ENCODE assay signal across 14 cellular contexts in genomic region chr20:58630063-58630462, GRCh38. TPM values are rescaled to one million over a fixed set of nuclear protein-coding genes. Genes with fewer than 3 reads are reported as not detected.
A peak's percentile ranks its signal among the peaks of the same experiment; 100 is the strongest.
DNase-seq lines count a peak whose midpoint lies in the region; ATAC-seq, FAIRE-seq and TF ChIP-seq lines count a peak whose summit lies in the region.
"Had no signal": no experiment of that assay in that cellular context is flagged by ENCODE, and none has a peak within 500 bp of the region (broad histone marks: within the 10 kb centered on the region; RNA-seq: fewer than 3 reads in every experiment).

No MANE protein-coding gene starts in this region.

- peak overlapping the region; percentile 94 for H2AK5ac ChIP-seq in IMR-90 (ENCODE audit: low read depth, low read length)

- H3K9me3 Mint-ChIP-seq in astrocyte (ENCODE audit: unreplicated experiment) = peaks cover 3% of the 10 kb centered on the region
- H3K9me3 Mint-ChIP-seq in stimulated activated effector memory CD8-positive, alpha-beta T cell treated with anti-CD3 and anti-CD28 coated beads, Interleukin-12 subunit alpha, Interleukin-12 subunit beta, amount 100 ng/mL, for 72 hours = no peaks in the 10 kb centered on the region

- ATAC-seq in IMR-90 (ENCODE audit: low read depth) = peak; percentile 25; the same call in 1 of the 2 replicates
- ATAC-seq in stimulated activated effector memory CD8-positive, alpha-beta T cell treated with anti-CD3 and anti-CD28 coated beads, Interleukin-12 subunit alpha, Interleukin-12 subunit beta, amount 100 ng/mL, for 72 hours = no peak
- ATAC-seq: activated CD8-positive, alpha-beta T cell treated with anti-CD3 and anti-CD28 coated beads, Interleukin-2, amount 10 ng/mL, durations not matched to agents 7 days and 5 days had no signal

- H3K4me1 Mint-ChIP-seq in astrocyte (ENCODE audit: low read depth, unreplicated experiment) = peaks cover 26% of the 10 kb centered on the region
- H3K4me1 Mint-ChIP-seq in stimulated activated effector memory CD8-positive, alpha-beta T cell treated with anti-CD3 and anti-CD28 coated beads, Interleukin-12 subunit alpha, Interleukin-12 subunit beta, amount 100 ng/mL, for 72 hours = peaks cover 13% of the 10 kb centered on the region

- H3K9ac ChIP-seq in IMR-90 (ENCODE audit: low read depth, low read length) = no peak overlapping the region
- no peak overlapping the region for H3K9ac ChIP-seq in astrocyte (ENCODE audit: low read length)

- peak overlapping the region; percentile 65 for H2BK5ac ChIP-seq in IMR-90 (ENCODE audit: low read depth, low read length, poor library complexity, severe bottlenecking)

- TF ChIP-seq POLR2A in IMR-90 (IDR thresholded peaks at IDR 0.05; ENCODE audit: low read depth, low read length) = no peak

- no peaks in the 10 kb centered on the region for H3K79me2 ChIP-seq in astrocyte (ENCODE audit: insufficient read depth, low read length)

- peak overlapping the region; percentile 95; the same call in 2 of the 3 replicates for H2BK15ac ChIP-seq in IMR-90 (ENCODE audit: low read depth, low read length)

- BruUV-seq in IMR-90 (replicated peaks; lab: Mats Ljungman, UMichigan) = no TSS peak

- H3K4ac ChIP-seq in IMR-90 (ENCODE audit: low read depth, low read length) = peak overlapping the region; percentile 62

- FAIRE-seq in astrocyte (lab: Jason Lieb, UNC) = peak; percentile 71

- dilution Hi-C loops in IMR-90 (cut with HindIII; ENCODE audit: low sequenced_read_pairs, unreplicated experiment) = no loop called here

- peak overlapping the region; percentile 20 for H3K14ac ChIP-seq in IMR-90 (replicated peaks; ENCODE audit: low read depth, low read length)

- H3K27me3 Mint-ChIP-seq in astrocyte (ENCODE audit: low read depth, unreplicated experiment) = no peaks in the 10 kb centered on the region

- 0 out of 2 replicates have a peak overlapping the region, but pooled peaks have one; percentile 6 for H3K56ac ChIP-seq in IMR-90 (ENCODE audit: extremely low read depth, insufficient read depth, low read length)

- H3K27me3 ChIP-seq in IMR-90 (ENCODE audit: control insufficient read depth, insufficient read depth, low read length) (no peaks in the 10 kb centered on the region), astrocyte (ENCODE audit: insufficient read depth, low read length) (no peaks in the 10 kb centered on the region)
- H3K27me3 ChIP-seq: esophagus squamous epithelium, transverse colon had no signal

- peak overlapping the region; percentile 57; the same call in 1 of the 2 replicates for H3K18ac ChIP-seq in IMR-90 (ENCODE audit: low read depth, low read length)

- peaks cover 9% of the 10 kb centered on the region for H3K36me3 Mint-ChIP-seq in astrocyte (ENCODE audit: low read depth, unreplicated experiment)
- H3K36me3 Mint-ChIP-seq in stimulated activated effector memory CD8-positive, alpha-beta T cell treated with anti-CD3 and anti-CD28 coated beads, Interleukin-12 subunit alpha, Interleukin-12 subunit beta, amount 100 ng/mL, for 72 hours = no peaks in the 10 kb centered on the region

- H3K27ac ChIP-seq in IMR-90 (ENCODE audit: insufficient read depth, low read length) (no peak overlapping the region; the same call in 1 of the 2 replicates), astrocyte (ENCODE audit: low read depth, low read length) (peak overlapping the region; percentile 52), caudate nucleus (ENCODE audit: low read depth, low read length) (no peak overlapping the region)
- H3K27ac ChIP-seq: esophagus squamous epithelium, transverse colon had no signal

- H3K4me1 ChIP-seq in IMR-90 (ENCODE audit: control insufficient read depth, insufficient read depth, low read length) (peaks cover 16% of the 10 kb centered on the region), astrocyte (ENCODE audit: insufficient read depth, low read length) (peaks cover 17% of the 10 kb centered on the region)

- peak overlapping the region; percentile 14; the same call in 1 of the 2 replicates for H4K5ac ChIP-seq in IMR-90 (ENCODE audit: low read depth, low read length)

- in situ Hi-C loops in IMR-90 (cut with MboI; ENCODE audit: low sequenced_read_pairs) = no loop called here

- POLR2A ChIA-PET in IMR-90 (lab: Charles Lee; ENCODE audit: unreplicated experiment) (no interaction called here), HEK293T (lab: Yijun Ruan, JAX) (no interaction called here)

- H3K23ac ChIP-seq in IMR-90 (ENCODE audit: low read depth, low read length) = 0 out of 2 replicates have a peak overlapping the region, but pooled peaks have one; percentile 14

- H4K20me1 ChIP-seq in IMR-90 (ENCODE audit: insufficient read depth, low read length) (no peaks in the 10 kb centered on the region), astrocyte (ENCODE audit: insufficient read depth, low read length) (no peaks in the 10 kb centered on the region)

- no peaks in the 10 kb centered on the region; a peak in 1 of 4 replicates for H3K79me1 ChIP-seq in IMR-90 (ENCODE audit: low read depth in 1 of 2, low read length in 2 of 2)

- DNase-seq in AG08395 (ENCODE audit: low spot score) (peak; percentile 62), IMR-90 (peak; percentile 47), astrocyte (ENCODE audit: low read depth) (peak; percentile 67), iris pigment epithelial cell (ENCODE audit: low read depth) (peak; percentile 69), HEK293T (ENCODE audit: extremely low spot score) (no peak), caudate nucleus (lab: John Stamatoyannopoulos, UW) (no peak)
- no peak for DNase-seq in stimulated activated effector memory CD8-positive, alpha-beta T cell treated with anti-CD3 and anti-CD28 coated beads, Interleukin-12 subunit alpha, Interleukin-12 subunit beta, amount 100 ng/mL, for 72 hours (ENCODE audit: low spot score in 2 of 2)
- no peak for DNase-seq in activated naive CD4-positive, alpha-beta T cell treated with anti-CD3 and anti-CD28 coated beads, Interleukin-2, amount 50 U/mL, for 16 hours
- DNase-seq: activated CD8-positive, alpha-beta T cell treated with anti-CD3 and anti-CD28 coated beads, Interleukin-2, amount 10 ng/mL, durations not matched to agents 7 days and 5 days; activated gamma-delta T cell; DND-41; esophagus squamous epithelium; NCI-H345; transverse colon had no signal

- H3K4me3 Mint-ChIP-seq in astrocyte (ENCODE audit: unreplicated experiment) = no peak overlapping the region
- no peak overlapping the region for H3K4me3 Mint-ChIP-seq in stimulated activated effector memory CD8-positive, alpha-beta T cell treated with anti-CD3 and anti-CD28 coated beads, Interleukin-12 subunit alpha, Interleukin-12 subunit beta, amount 100 ng/mL, for 72 hours
- H3K4me3 Mint-ChIP-seq: activated CD8-positive, alpha-beta T cell treated with anti-CD3 and anti-CD28 coated beads, Interleukin-2, amount 10 ng/mL, durations not matched to agents 7 days and 5 days had no signal

- TF ChIP-seq CTCF in IMR-90 (conservative IDR thresholded peaks at IDR 0.05; ENCODE audit: low read depth, low read length) (no peak), astrocyte (IDR thresholded peaks at IDR 0.05; ENCODE audit: insufficient read depth, low read depth, low read length) (no peak)

- intact Hi-C loops in IMR-90 (cut with micrococcal nuclease) = no loop called here

- H4K91ac ChIP-seq in IMR-90 (ENCODE audit: insufficient read depth, low read depth, low read length) = peak overlapping the region; percentile 75

- WGBS in IMR-90 (ENCODE audit: extremely low coverage in 2 of 2, insufficient read length in 1 of 2), 2 experiments = 5% methylated on average over 3 of the region's 4 CpGs; no CpG with 5 or more reads in 1 of the 2 experiments

- CTCF ChIA-PET in IMR-90 (lab: Yijun Ruan, JAX) (no interaction called here), HEK293T (lab: Yijun Ruan, JAX) (no interaction called here)

- H4K8ac ChIP-seq in IMR-90 (ENCODE audit: low read depth in 2 of 2, low read length in 2 of 2) = peak overlapping the region; percentile 58 to 69; a peak in 3 of 4 replicates

- no peak for TF ChIP-seq RAD21 in IMR-90 (IDR thresholded peaks at IDR 0.05; ENCODE audit: low read length)

- peak overlapping the region; percentile 85 for H2BK120ac ChIP-seq in IMR-90 (ENCODE audit: low read depth, low read length)

- H2AFZ ChIP-seq in IMR-90 (replicated peaks; ENCODE audit: low read length, poor library complexity) = peak overlapping the region; percentile 6
- no peak overlapping the region for H2AFZ ChIP-seq in astrocyte (ENCODE audit: low read depth, low read length)

- H3K4me2 ChIP-seq in IMR-90 (ENCODE audit: low read depth, low read length) = no peak overlapping the region
- H3K4me2 ChIP-seq in astrocyte (ENCODE audit: low read length) = peak overlapping the region; percentile 46

- peak overlapping the region; percentile 81 for H3K27ac Mint-ChIP-seq in astrocyte (ENCODE audit: unreplicated experiment)
- no peak overlapping the region for H3K27ac Mint-ChIP-seq in stimulated activated effector memory CD8-positive, alpha-beta T cell treated with anti-CD3 and anti-CD28 coated beads, Interleukin-12 subunit alpha, Interleukin-12 subunit beta, amount 100 ng/mL, for 72 hours
- H3K27ac Mint-ChIP-seq: activated CD8-positive, alpha-beta T cell treated with anti-CD3 and anti-CD28 coated beads, Interleukin-2, amount 10 ng/mL, durations not matched to agents 7 days and 5 days had no signal

- H3K36me3 ChIP-seq in IMR-90 (ENCODE audit: control insufficient read depth, insufficient read depth, low read length) (no peaks in the 10 kb centered on the region), astrocyte (ENCODE audit: insufficient read depth, low read length) (no peaks in the 10 kb centered on the region)
- H3K36me3 ChIP-seq: esophagus squamous epithelium, transverse colon had no signal

- H3K4me3 ChIP-seq in IMR-90 (ENCODE audit: insufficient read depth, low read depth, low read length) (no peak overlapping the region), astrocyte (ENCODE audit: insufficient read depth, low read depth, low read length) (no peak overlapping the region)
- H3K4me3 ChIP-seq: esophagus squamous epithelium, transverse colon had no signal

- H3K9me3 ChIP-seq in IMR-90 (ENCODE audit: control insufficient read depth, insufficient read depth, low read length) = no peaks in the 10 kb centered on the region
- H3K9me3 ChIP-seq in astrocyte (ENCODE audit: insufficient read depth, low read depth, low read length) = no peaks in the 10 kb centered on the region
- H3K9me3 ChIP-seq: esophagus squamous epithelium, transverse colon had no signal

- H2AK9ac ChIP-seq in IMR-90 (replicated peaks; ENCODE audit: low read depth, low read length, poor library complexity) = no peak overlapping the region

- peaks cover 20% of the 10 kb centered on the region for H3K9me1 ChIP-seq in IMR-90 (ENCODE audit: insufficient read depth, low read length)

- H2BK20ac ChIP-seq in IMR-90 (ENCODE audit: low read depth, low read length) = peak overlapping the region; percentile 91

TF ChIP-seq in IMR-90, 13 proteins besides CTCF, POLR2A, EP300 and RAD21 (continues in another document):
- no peak for TF ChIP-seq RCOR1 (IDR thresholded peaks at IDR 0.05; ENCODE audit: insufficient replicate concordance, low read length)

TF ChIP-seq in HEK293T, 16 proteins besides CTCF, POLR2A, EP300 and RAD21 (continues in another document):
- TF ChIP-seq BHLHE40 (IDR thresholded peaks at IDR 0.05; ENCODE audit: borderline replicate concordance) (no peak), CTBP1 (IDR thresholded peaks at IDR 0.05; ENCODE audit: borderline replicate concordance) (no peak)

RNA-seq across cellular contexts. Expression of gene STX16, which starts 21.0 kb away (rescaled TPM):
- total RNA-seq in IMR-90 (2012; rRNA removed) = 26.9 and 29.4 TPM in 2 replicates
- 48.5 and 58.2 TPM in 2 replicates for polyA plus RNA-seq in IMR-90 (2012; rRNA removed)
- polyA plus RNA-seq in IMR-90 (2012; cell fraction: cytosol; rRNA removed) = 17.4 and 21.0 TPM in 2 replicates
- polyA plus RNA-seq in IMR-90 (2012; cell fraction: nucleus; rRNA removed; ENCODE audit: low replicate concordance) = 118 and 306 TPM in 2 replicates
- 54.3 and 59.3 TPM in 2 replicates for total RNA-seq in astrocyte

Comparison
In these comparisons a context has a peak if more than half of its experiments do, and no peak if none do; other contexts are left out.
1. DNase-seq: peak in AG08395 (single experiment), IMR-90 (single experiment), astrocyte (single experiment) and iris pigment epithelial cell (single experiment); none in stimulated activated effector memory CD8-positive, alpha-beta T cell treated with anti-CD3 and anti-CD28 coated beads, Interleukin-12 subunit alpha, Interleukin-12 subunit beta, amount 100 ng/mL, for 72 hours (0 of 2), HEK293T (single experiment), activated naive CD4-positive, alpha-beta T cell treated with anti-CD3 and anti-CD28 coated beads, Interleukin-2, amount 50 U/mL, for 16 hours (single experiment) and caudate nucleus (0 of 61).